In the genomic region with DNA sequence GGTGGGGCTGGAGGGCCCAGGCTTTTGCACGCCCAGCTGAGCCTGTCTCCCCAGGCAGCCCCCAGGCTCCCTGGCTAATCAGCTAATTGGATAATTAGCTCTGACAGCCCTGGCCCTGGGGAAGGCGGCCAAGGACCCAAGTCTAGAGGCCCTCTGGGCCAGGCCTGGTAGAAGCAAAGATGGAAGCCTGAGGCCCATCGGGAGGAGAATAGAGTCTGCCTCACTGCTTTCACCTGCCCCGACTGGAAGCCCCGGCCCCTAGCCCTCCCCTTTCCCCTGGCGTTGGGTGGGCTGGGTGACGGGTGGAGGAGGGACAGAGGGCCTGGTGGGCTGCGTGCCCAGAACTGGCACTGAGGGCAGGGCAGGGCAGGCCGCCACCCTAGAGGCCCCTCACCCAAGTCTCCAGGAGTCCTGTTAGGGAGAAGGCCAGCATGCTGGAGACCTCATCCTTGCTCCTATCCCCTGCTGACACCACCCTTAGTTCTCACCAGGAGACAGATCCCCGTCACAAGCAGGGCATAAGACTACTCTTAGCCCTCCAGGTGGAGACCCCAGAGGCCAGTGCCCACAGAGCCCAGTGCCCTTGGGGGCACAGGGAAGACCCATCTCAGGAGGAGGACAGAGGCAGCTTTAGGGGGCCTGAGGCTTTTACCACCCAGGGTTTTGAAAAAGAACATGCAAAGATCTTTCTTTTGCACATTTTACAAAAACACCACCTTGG, we compare ENCODE assay signal across 13 cellular contexts. TPM values are rescaled to one million over a fixed set of nuclear protein-coding genes. Genes with fewer than 3 reads are reported as not detected.
DNase-seq lines count a peak whose midpoint lies in the region; ATAC-seq and TF ChIP-seq lines count a peak whose summit lies in the region.
"Had no signal": no experiment of that assay in that cellular context is flagged by ENCODE, and none has a peak within 500 bp of the region (broad histone marks: within the 10 kb centered on the region; RNA-seq: fewer than 3 reads in every experiment).

No MANE protein-coding gene starts in this region.

- H3K9ac ChIP-seq in adipocyte (ENCODE audit: low read length): peak overlapping the region; percentile 78

- intact Hi-C loops in lower lobe of right lung (cut with DNase I) (no loop called here), thyroid gland (cut with DNase I) (no loop called here)

- peak; percentile 35 for DNase-seq in NOMO-1 treated with DMSO at 0.1 percent for 48 hours (lab: John Stamatoyannopoulos, UW; ENCODE audit: unreplicated experiment)
- no peak for DNase-seq in NOMO-1 treated with dmso at 0.1 percent for 144 hours (lab: John Stamatoyannopoulos, UW; ENCODE audit: unreplicated experiment)
- DNase-seq in adipocyte (ENCODE audit: low read depth): no peak
- DNase-seq in lower lobe of right lung: no peak
- DNase-seq in thyroid gland: no peak
- no peak for DNase-seq in NCI-H2196 (lab: John Stamatoyannopoulos, UW; ENCODE audit: unreplicated experiment)
- DNase-seq: activated B cell treated with CpG ODN at 0.5 μM for 24 hours; activated T-cell treated with anti-CD3 and anti-CD28 coated beads, Interleukin-2, amount 50 U/mL, for 1 hour; DMS153; NCI-H1048; SHP77 treated with DMSO at 0.1 percent for 48 hours had no signal

- H3K36me3 ChIP-seq in adipocyte (ENCODE audit: control insufficient read depth, insufficient read depth, low read length, severe bottlenecking): peaks cover 50% of the 10 kb centered on the region
- peaks cover 52% of the 10 kb centered on the region for H3K36me3 ChIP-seq in lower lobe of right lung
- H3K36me3 ChIP-seq in thyroid gland: peaks cover 0 to 19% of the 10 kb centered on the region in 2 donors

- H3K27ac ChIP-seq in lower lobe of right lung: peak overlapping the region; percentile 34
- H3K27ac ChIP-seq in thyroid gland: peak overlapping the region in 2 of 3 donors; percentile 6 to 58

- H3K4me3 ChIP-seq in adipocyte (ENCODE audit: low read length) (no peak overlapping the region), lower lobe of right lung (no peak overlapping the region), thyroid gland (replicated peaks in 1 of 3) (no peak overlapping the region)

- peaks cover 34% of the 10 kb centered on the region for H3K4me1 ChIP-seq in adipocyte (ENCODE audit: control insufficient read depth, insufficient read depth, low read length)
- H3K4me1 ChIP-seq in lower lobe of right lung: peaks cover 60% of the 10 kb centered on the region
- peaks cover 0 to 21% of the 10 kb centered on the region in 2 donors for H3K4me1 ChIP-seq in thyroid gland

- ATAC-seq in lower lobe of right lung (no peak), GM18511 (IDR thresholded peaks at IDR 0.05; ENCODE audit: unreplicated experiment) (no peak), HG03442 (IDR thresholded peaks at IDR 0.05; ENCODE audit: unreplicated experiment) (no peak)

- no peak for TF ChIP-seq POLR2A in thyroid gland (IDR thresholded peaks at IDR 0.05)

- 80 to 90% methylated on average over 4 to 7 of the region's 10 CpGs for WGBS in thyroid gland, 2 donors

- H3K9me3 ChIP-seq in adipocyte (ENCODE audit: control insufficient read depth, low read length): no peaks in the 10 kb centered on the region
- no peaks in the 10 kb centered on the region for H3K9me3 ChIP-seq in lower lobe of right lung
- no peaks in the 10 kb centered on the region for H3K9me3 ChIP-seq in thyroid gland

- TF ChIP-seq CTCF in lower lobe of right lung (IDR thresholded peaks at IDR 0.05) (no peak), thyroid gland (IDR thresholded peaks at IDR 0.05) (no peak)

- H3K27me3 ChIP-seq in adipocyte (replicated peaks; ENCODE audit: control insufficient read depth, insufficient read depth, low read length): no peaks in the 10 kb centered on the region
- H3K27me3 ChIP-seq in lower lobe of right lung (ENCODE audit: low read depth): no peaks in the 10 kb centered on the region
- no peaks in the 10 kb centered on the region for H3K27me3 ChIP-seq in thyroid gland

RNA-seq across cellular contexts. Expression of a gene that starts 12.0 kb away (rescaled TPM):
- total RNA-seq in lower lobe of right lung: 27.2 TPM
- 10 to 100 TPM in 1 of 4 donors, 1 to 10 TPM in 3; 4.2 to 10.9 (median 7.7) TPM for total RNA-seq in thyroid gland

RNA-seq across cellular contexts. Expression of a gene that starts 25.9 kb away (rescaled TPM):
- total RNA-seq in lower lobe of right lung (29.3 TPM), thyroid gland (10 to 100 TPM; 23.9 to 31.3 (median 29.1) TPM)

RNA-seq across cellular contexts. Expression of a gene that starts 27.4 kb away (rescaled TPM):
- total RNA-seq in lower lobe of right lung (35.2 TPM), thyroid gland (10 to 100 TPM; 16.9 to 67.7 (median 43.0) TPM)

RNA-seq across cellular contexts. Expression of a gene that starts 59.5 kb away (rescaled TPM):
- 82.7 TPM for total RNA-seq in lower lobe of right lung
- 10 to 100 TPM; 39.2 to 91.9 (median 56.5) TPM for total RNA-seq in thyroid gland

RNA-seq across cellular contexts. Expression of a gene that starts 59.5 kb away (rescaled TPM):
- total RNA-seq in lower lobe of right lung (80.2 TPM), thyroid gland (100 to 1,000 TPM in 1 of 4 donors, 10 to 100 TPM in 3; 55.0 to 139 (median 65.9) TPM)
